8 cellular contexts compared by ENCODE assay signal in the genomic region with DNA sequence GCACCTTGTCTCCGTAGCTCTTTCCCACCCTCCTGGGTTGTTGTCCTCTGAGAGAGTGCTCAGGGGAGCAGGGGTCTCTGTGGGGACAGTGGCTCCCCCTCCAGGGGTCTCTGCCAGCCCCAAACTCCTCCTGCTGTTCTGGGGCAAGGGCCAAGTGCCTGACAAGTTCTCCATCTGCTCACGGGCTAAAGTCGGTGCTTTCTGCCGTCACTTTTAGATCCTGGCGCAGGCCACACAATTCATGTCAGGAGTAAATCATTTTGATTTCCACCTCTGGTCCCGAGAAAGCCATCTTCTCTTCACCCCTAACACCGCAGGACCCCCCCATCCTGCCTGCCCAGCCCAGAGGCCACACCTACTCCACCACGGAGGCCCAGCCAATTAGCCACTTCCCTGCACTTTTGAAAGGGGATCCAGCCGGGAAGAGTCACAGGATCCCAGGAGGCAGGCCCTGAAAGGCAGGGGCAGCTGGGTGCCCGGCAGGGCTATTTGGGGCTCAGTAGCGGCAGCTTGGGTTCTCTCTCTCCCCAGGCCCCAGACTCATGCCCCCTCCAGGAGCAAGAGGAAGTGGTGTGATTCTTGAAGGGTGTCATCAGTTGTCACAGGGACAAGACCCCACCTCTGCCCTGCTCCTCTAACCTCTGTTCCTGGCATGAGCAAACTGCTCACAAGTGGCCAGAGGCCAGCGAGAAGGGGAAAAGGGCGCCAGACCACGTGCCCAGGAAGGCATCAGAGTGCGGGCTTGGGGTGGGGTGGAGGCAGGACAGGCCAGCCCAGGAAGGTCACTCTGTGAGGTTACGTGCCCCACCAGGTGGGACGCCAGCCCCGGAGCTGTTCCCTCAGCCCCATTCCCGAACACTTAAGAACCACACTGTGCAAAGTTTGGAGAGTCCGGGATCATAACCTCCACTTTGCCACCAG. TPM values are rescaled to one million over a fixed set of nuclear protein-coding genes. Genes with fewer than 3 reads are reported as not detected.
A peak's percentile ranks its signal among the peaks of the same experiment; 100 is the strongest.
DNase-seq lines count a peak whose midpoint lies in the region; ATAC-seq and TF ChIP-seq lines count a peak whose summit lies in the region.

No MANE protein-coding gene starts in this region.

- H3K27ac Mint-ChIP-seq in CD8-positive, alpha-beta T cell = peak overlapping the region; percentile 18
- peak overlapping the region in 4 of 5 experiments; percentile 66 to 88 (median 80) for H3K27ac Mint-ChIP-seq in brain

- DNase-seq in CD8-positive, alpha-beta T cell = no peak
- peak; percentile 24 to 53 for DNase-seq in Kasumi-1 (lab: John Stamatoyannopoulos, UW)
- DNase-seq in NCI-H345 treated with DMSO at 0.1 percent for 48 hours (lab: John Stamatoyannopoulos, UW; ENCODE audit: unreplicated experiment) = no peak

- H3K9me3 ChIP-seq in CD8-positive, alpha-beta T cell (ENCODE audit: low read length) = no peaks in the 10 kb centered on the region
- no peaks in the 10 kb centered on the region for H3K9me3 ChIP-seq in mesodermal cell (ENCODE audit: control insufficient read depth, low read length)

- H3K4me1 Mint-ChIP-seq in CD8-positive, alpha-beta T cell (ENCODE audit: low read depth) = peaks cover 17% of the 10 kb centered on the region
- peaks cover 20% of the 10 kb centered on the region for H3K4me1 Mint-ChIP-seq in brain

- intact Hi-C loops in CD8-positive, alpha-beta T cell (cut with DNase I, micrococcal nuclease) = no loop called here

- peaks cover 2% of the 10 kb centered on the region for H3K36me3 Mint-ChIP-seq in CD8-positive, alpha-beta T cell
- H3K36me3 Mint-ChIP-seq in brain = peaks cover 5% of the 10 kb centered on the region

- CTCF ChIA-PET in CD8-positive, alpha-beta T cell (lab: Charles Lee) = interaction anchor here (1.0 to 2.4 kb wide), 4 partner anchors 12 to 164 kb away, joined by 5 to 9 read pairs (median 6); a partner anchor contains a TSS

- H3K27ac ChIP-seq in CD8-positive, alpha-beta T cell (ENCODE audit: low read depth, low read length) = no peak overlapping the region
- H3K27ac ChIP-seq in mesodermal cell (ENCODE audit: low read depth, low read length, severe bottlenecking) = no peak overlapping the region

- H3K4me1 ChIP-seq in CD8-positive, alpha-beta T cell (ENCODE audit: insufficient read depth, low read length) = peaks cover 16% of the 10 kb centered on the region
- H3K4me1 ChIP-seq in mesodermal cell (ENCODE audit: control insufficient read depth, insufficient read depth, low read length, poor library complexity, severe bottlenecking) = no peaks in the 10 kb centered on the region

- no peaks in the 10 kb centered on the region for H3K27me3 ChIP-seq in CD8-positive, alpha-beta T cell (ENCODE audit: insufficient read depth, low read length)

- TF ChIP-seq CTCF in CD8-positive, alpha-beta T cell (IDR thresholded peaks at IDR 0.05) = no peak
- no peak for TF ChIP-seq CTCF in brain (conservative IDR thresholded peaks at IDR 0.05)

- H3K9me3 Mint-ChIP-seq in CD8-positive, alpha-beta T cell = no peaks in the 10 kb centered on the region
- H3K9me3 Mint-ChIP-seq in brain = peaks cover 0 to 2% (median under 1%) of the 10 kb centered on the region in 5 experiments

- peak overlapping the region; percentile 78 for H3K4me3 ChIP-seq in CD8-positive, alpha-beta T cell (ENCODE audit: low read depth, low read length)
- H3K4me3 ChIP-seq in mesodermal cell (ENCODE audit: extremely low read depth, insufficient read depth, low read length, poor library complexity, severe bottlenecking) = peak overlapping the region; percentile 59

- 68 to 71% methylated on average over 17 of the region's 20 CpGs for WGBS in mesodermal cell (ENCODE audit: insufficient coverage in 2 of 2), 2 experiments

- H3K36me3 ChIP-seq in CD8-positive, alpha-beta T cell (ENCODE audit: insufficient read depth, low read length) = no peaks in the 10 kb centered on the region
- no peaks in the 10 kb centered on the region for H3K36me3 ChIP-seq in mesodermal cell (ENCODE audit: control insufficient read depth, insufficient read depth, low read length)

- peak overlapping the region; percentile 91 for H3K4me3 Mint-ChIP-seq in CD8-positive, alpha-beta T cell
- H3K4me3 Mint-ChIP-seq in brain = peak overlapping the region; percentile 77 to 89 (median 78)

- no peaks in the 10 kb centered on the region for H3K27me3 Mint-ChIP-seq in CD8-positive, alpha-beta T cell (ENCODE audit: low read depth)
- H3K27me3 Mint-ChIP-seq in brain = no peaks in the 10 kb centered on the region

- ATAC-seq in CD8-positive, alpha-beta T cell = no peak
- no peak for ATAC-seq in HG03354 (IDR thresholded peaks at IDR 0.05; ENCODE audit: poor library complexity, severe bottlenecking, unreplicated experiment)
- no peak for ATAC-seq in GM19328 (IDR thresholded peaks at IDR 0.05; ENCODE audit: unreplicated experiment)
- no peak for ATAC-seq in HG02759 (IDR thresholded peaks at IDR 0.05; ENCODE audit: unreplicated experiment)

- POLR2A ChIA-PET in CD8-positive, alpha-beta T cell (lab: Charles Lee) = interaction anchor here (0.6 to 1.0 kb wide), 2 partner anchors 42 to 326 kb away, joined by 3 read pairs; no protein-coding TSS in a partner anchor

RNA-seq across cellular contexts. Expression of a gene that starts 1.3 kb away (rescaled TPM):
- 1 to 10 TPM; 4.5 to 6.8 TPM for total RNA-seq in CD8-positive, alpha-beta T cell
- 59.5 TPM for polyA plus RNA-seq in brain (ENCODE audit: insufficient read depth, low read depth, low replicate concordance)
- polyA plus RNA-seq in mesodermal cell (2013, experiment 1 of 2) = 28.3 TPM
- polyA plus RNA-seq in mesodermal cell (2013, experiment 2 of 2) = 20.0 TPM

RNA-seq across cellular contexts. Expression of a gene that starts 21.3 kb away (rescaled TPM):
- 10 to 100 TPM; 37.0 to 37.7 TPM for total RNA-seq in CD8-positive, alpha-beta T cell
- polyA plus RNA-seq in brain (ENCODE audit: insufficient read depth, low read depth, low replicate concordance) = 307 TPM
- 235 TPM for polyA plus RNA-seq in mesodermal cell (2013, experiment 1 of 2)
- polyA plus RNA-seq in mesodermal cell (2013, experiment 2 of 2) = 216 TPM

RNA-seq across cellular contexts. Expression of a gene that starts 41.9 kb away (rescaled TPM):
- total RNA-seq in CD8-positive, alpha-beta T cell = 10 to 100 TPM; 54.1 to 63.4 TPM
- 5.6 TPM for polyA plus RNA-seq in brain (ENCODE audit: insufficient read depth, low read depth, low replicate concordance)
- polyA plus RNA-seq in mesodermal cell (2013, experiment 1 of 2) = 6.5 TPM
- 4.5 TPM for polyA plus RNA-seq in mesodermal cell (2013, experiment 2 of 2)

Comparison
In these comparisons a context has a peak if more than half of its experiments do, and no peak if none do; other contexts are left out.
1. DNase-seq: peak in Kasumi-1 (2 of 2); none in CD8-positive, alpha-beta T cell (0 of 7) and NCI-H345 treated with DMSO at 0.1 percent for 48 hours (single experiment).